In genomic region chr3:8596706-8597514, GRCh38 we compare ENCODE assay signal across 16 cellular contexts. TPM values are rescaled to one million over a fixed set of nuclear protein-coding genes. Genes with fewer than 3 reads are reported as not detected.
DNase-seq lines count a peak whose midpoint lies in the region; ATAC-seq, FAIRE-seq and TF ChIP-seq lines count a peak whose summit lies in the region.
"Had no signal": no experiment of that assay in that cellular context is flagged by ENCODE, and none has a peak within 500 bp of the region (broad histone marks: within the 10 kb centered on the region; RNA-seq: fewer than 3 reads in every experiment).

No MANE protein-coding gene starts in this region.

- H2BK15ac ChIP-seq in mesenchymal stem cell (ENCODE audit: low read depth, poor library complexity, severe bottlenecking), result no peak overlapping the region

- no peaks in the 10 kb centered on the region for H3K36me3 ChIP-seq in HepG2 (replicated peaks in 1 of 2; ENCODE audit: control insufficient read depth in 1 of 2, insufficient read depth in 2 of 2, low read length in 2 of 2)
- H3K36me3 ChIP-seq in right lobe of liver, result no peaks in the 10 kb centered on the region
- H3K36me3 ChIP-seq in bronchial epithelial cell (ENCODE audit: control insufficient read depth, insufficient read depth, low read length), result no peaks in the 10 kb centered on the region
- no peaks in the 10 kb centered on the region for H3K36me3 ChIP-seq in smooth muscle cell (ENCODE audit: low read depth)
- H3K36me3 ChIP-seq in mesenchymal stem cell (ENCODE audit: control insufficient read depth in 1 of 2, insufficient read depth in 2 of 2, low read depth in 1 of 2, low read length in 2 of 2), result no peaks in the 10 kb centered on the region

- DNase-seq in HepG2 (ENCODE audit: low spot score) (no peak), right lobe of liver (no peak), bronchial epithelial cell (ENCODE audit: low read depth) (peak; percentile 88), myocyte (ENCODE audit: low read depth) (peak; percentile 57), smooth muscle cell (lab: John Stamatoyannopoulos, UW; ENCODE audit: unreplicated experiment) (no peak), progenitor cell of endocrine pancreas (ENCODE audit: low spot score, unreplicated experiment) (no peak), NCI-H2227 (lab: John Stamatoyannopoulos, UW; ENCODE audit: unreplicated experiment) (no peak), mesenchymal stem cell (no peak)
- DNase-seq: CD8-positive, alpha-beta memory T cell; GM23248; KBM-7; NCI-H1048; NCI-H146; NCI-H2107; NCI-H774 had no signal

- no peak overlapping the region for H3K4me3 Mint-ChIP-seq in progenitor cell of endocrine pancreas (ENCODE audit: low read depth)
- H3K4me3 Mint-ChIP-seq: CD8-positive, alpha-beta memory T cell had no signal

- in situ Hi-C loops in HepG2 (cut with HindIII; ENCODE audit: extremely low pct_ligation_motif_present, low pct_unique_long_range_greater_than_20kb), result no loop called here

- no peak overlapping the region for H2AFZ ChIP-seq in HepG2 (ENCODE audit: low read length)
- H2AFZ ChIP-seq in smooth muscle cell (ENCODE audit: low read depth), result no peak overlapping the region
- no peak overlapping the region for H2AFZ ChIP-seq in mesenchymal stem cell (ENCODE audit: low read depth, low read length)
- H2AFZ ChIP-seq: GM23248 had no signal

- H3F3A ChIP-seq in smooth muscle cell (ENCODE audit: low read depth), result no peaks in the 10 kb centered on the region

- no peak overlapping the region for H2BK12ac ChIP-seq in mesenchymal stem cell (ENCODE audit: low read length in 2 of 2)

- H3K27ac Mint-ChIP-seq in progenitor cell of endocrine pancreas, result no peak overlapping the region
- H3K27ac Mint-ChIP-seq: CD8-positive, alpha-beta memory T cell had no signal

- H2BK5ac ChIP-seq in mesenchymal stem cell (ENCODE audit: low read depth, low read length, poor library complexity, severe bottlenecking), result no peak overlapping the region

- intact Hi-C loops in HepG2 (cut with micrococcal nuclease; ENCODE audit: unreplicated experiment), result no loop called here
- intact Hi-C loops in right lobe of liver (cut with DNase I), result no loop called here

- H3K14ac ChIP-seq in mesenchymal stem cell (ENCODE audit: low read length in 2 of 2), result no peak overlapping the region

- H3K18ac ChIP-seq in mesenchymal stem cell (ENCODE audit: low read depth in 1 of 2, low read length in 2 of 2), result no peak overlapping the region

- H3K27ac ChIP-seq in HepG2 (ENCODE audit: extremely low read length, insufficient read depth, low read length), result no peak overlapping the region
- H3K27ac ChIP-seq in right lobe of liver, result no peak overlapping the region
- H3K27ac ChIP-seq in smooth muscle cell (ENCODE audit: low read depth), result no peak overlapping the region
- H3K27ac ChIP-seq in mesenchymal stem cell (ENCODE audit: low read length, poor library complexity, severe bottlenecking), result no peak overlapping the region
- H3K27ac ChIP-seq: GM23248 had no signal

- TF ChIP-seq POLR2A in HepG2 (IDR thresholded peaks at IDR 0.05; ENCODE audit: insufficient read depth in 1 of 2, low read depth in 2 of 2, low read length in 2 of 2) (no peak), right lobe of liver (IDR thresholded peaks at IDR 0.05) (no peak)

- no peaks in the 10 kb centered on the region for H3K9me3 Mint-ChIP-seq in progenitor cell of endocrine pancreas (ENCODE audit: low read depth)
- H3K9me3 Mint-ChIP-seq: CD8-positive, alpha-beta memory T cell had no signal

- 47% methylated on average over 13 of the region's 14 CpGs for WGBS in HepG2 (ENCODE audit: low lambda C conversion rate)
- 27% methylated on average over 2 of the region's 14 CpGs for WGBS in right lobe of liver (ENCODE audit: insufficient coverage, low coverage, low lambda C conversion rate, missing lambda C conversion rate)
- 79% methylated on average over 14 of the region's 14 CpGs for WGBS in smooth muscle cell (ENCODE audit: low lambda C conversion rate)
- WGBS in mesenchymal stem cell, result 82% methylated on average over 13 of the region's 14 CpGs

- CTCF ChIA-PET in HepG2 (lab: Yijun Ruan, JAX; ENCODE audit: low intra/inter-chr PET ratio, low total read pairs), result no interaction called here

- no peak overlapping the region for H4K91ac ChIP-seq in mesenchymal stem cell (ENCODE audit: low read length)

- no peak overlapping the region for H3K4me3 ChIP-seq in HepG2 (replicated peaks in 1 of 3; ENCODE audit: insufficient read depth in 1 of 3, low read depth in 2 of 3, low read length in 3 of 3)
- no peak overlapping the region for H3K4me3 ChIP-seq in right lobe of liver
- no peak overlapping the region for H3K4me3 ChIP-seq in bronchial epithelial cell (ENCODE audit: low read depth, low read length)
- H3K4me3 ChIP-seq in smooth muscle cell, result no peak overlapping the region
- H3K4me3 ChIP-seq in mesenchymal stem cell (ENCODE audit: insufficient read depth in 1 of 2, low read depth in 1 of 2, low read length in 2 of 2), result no peak overlapping the region
- H3K4me3 ChIP-seq: GM23248 had no signal

- no peaks in the 10 kb centered on the region for H3K79me1 ChIP-seq in mesenchymal stem cell (replicated peaks; ENCODE audit: low read length, poor library complexity, severe bottlenecking)

- H3K9me3 ChIP-seq in HepG2 (ENCODE audit: low read length) (no peaks in the 10 kb centered on the region), right lobe of liver (no peaks in the 10 kb centered on the region), smooth muscle cell (replicated peaks; ENCODE audit: low read depth) (no peaks in the 10 kb centered on the region), mesenchymal stem cell (ENCODE audit: control insufficient read depth, low read length) (no peaks in the 10 kb centered on the region)

- no peak overlapping the region for H2AK5ac ChIP-seq in mesenchymal stem cell (ENCODE audit: low read length, severe bottlenecking)

- no peak for ATAC-seq in HepG2
- no peak for ATAC-seq in right lobe of liver

- H3K4me1 Mint-ChIP-seq in progenitor cell of endocrine pancreas (ENCODE audit: low read depth), result peaks cover 4% of the 10 kb centered on the region
- H3K4me1 Mint-ChIP-seq: CD8-positive, alpha-beta memory T cell had no signal

- H3K36me3 Mint-ChIP-seq in progenitor cell of endocrine pancreas (ENCODE audit: insufficient read depth), result no peaks in the 10 kb centered on the region
- H3K36me3 Mint-ChIP-seq: CD8-positive, alpha-beta memory T cell had no signal

- H4K8ac ChIP-seq in mesenchymal stem cell (ENCODE audit: low read length), result no peak overlapping the region

- no peak overlapping the region for H2BK120ac ChIP-seq in mesenchymal stem cell (ENCODE audit: low read depth, low read length)

- POLR2A ChIA-PET in HepG2 (lab: Yijun Ruan, JAX), result no interaction called here

- H3K4me2 ChIP-seq in HepG2 (ENCODE audit: low read depth, low read length), result no peak overlapping the region
- H3K4me2 ChIP-seq in smooth muscle cell, result peak overlapping the region; percentile 36
- H3K4me2 ChIP-seq in mesenchymal stem cell (ENCODE audit: low read length, poor library complexity, severe bottlenecking), result no peak overlapping the region

- no peak for TF ChIP-seq CTCF in HepG2 (CRISPR knock-in tag; IDR thresholded peaks at IDR 0.05)
- TF ChIP-seq CTCF in right lobe of liver (IDR thresholded peaks at IDR 0.05), result no peak
- TF ChIP-seq CTCF in bronchial epithelial cell (IDR thresholded peaks at IDR 0.05; ENCODE audit: insufficient read depth, low read length, severe bottlenecking), result no peak
- TF ChIP-seq CTCF in smooth muscle cell (IDR thresholded peaks at IDR 0.05; ENCODE audit: borderline replicate concordance, insufficient read depth, poor library complexity, severe bottlenecking), result no peak
- TF ChIP-seq CTCF in progenitor cell of endocrine pancreas (IDR thresholded peaks at IDR 0.05; ENCODE audit: unreplicated experiment), result no peak

- no peak for TF ChIP-seq RAD21 in HepG2 (CRISPR knock-in tag; IDR thresholded peaks at IDR 0.05)

- H3K4ac ChIP-seq in mesenchymal stem cell (ENCODE audit: low read depth in 1 of 2, low read length in 2 of 2), result no peak overlapping the region

- no peak overlapping the region for H3K23ac ChIP-seq in mesenchymal stem cell (ENCODE audit: low read length in 2 of 2)

- no peak for TF ChIP-seq EP300 in HepG2 (IDR thresholded peaks at IDR 0.05; ENCODE audit: low read depth in 2 of 2, low read length in 2 of 2)
- no peak for TF ChIP-seq EP300 in HepG2 (CRISPR knock-in tag; IDR thresholded peaks at IDR 0.05; ENCODE audit: borderline replicate concordance)

- FAIRE-seq in HepG2 (lab: Jason Lieb, UNC) (no peak), bronchial epithelial cell (lab: Jason Lieb, UNC) (no peak)
- FAIRE-seq: HTR-8/SVneo had no signal

- peaks cover 15% of the 10 kb centered on the region for H3K4me1 ChIP-seq in HepG2 (ENCODE audit: insufficient read depth, low read length)
- H3K4me1 ChIP-seq in right lobe of liver, result peaks cover 0 to 3% (median 0%) of the 10 kb centered on the region in 4 donors
- peaks cover 3% of the 10 kb centered on the region for H3K4me1 ChIP-seq in smooth muscle cell (ENCODE audit: low read depth)
- H3K4me1 ChIP-seq in mesenchymal stem cell (ENCODE audit: control insufficient read depth, insufficient read depth, low read depth, low read length), result peaks cover 5% of the 10 kb centered on the region

- H4K20me1 ChIP-seq in HepG2 (ENCODE audit: insufficient read depth, low read length) (no peaks in the 10 kb centered on the region), smooth muscle cell (ENCODE audit: low read depth) (no peaks in the 10 kb centered on the region)

- no peak overlapping the region for H3K9ac ChIP-seq in HepG2 (ENCODE audit: insufficient read depth, low read depth, low read length)
- no peak overlapping the region for H3K9ac ChIP-seq in smooth muscle cell (ENCODE audit: low read depth)
- H3K9ac ChIP-seq in mesenchymal stem cell (ENCODE audit: low read length), result no peak overlapping the region
- H3K9ac ChIP-seq: GM23248 had no signal

- H3K27me3 Mint-ChIP-seq in progenitor cell of endocrine pancreas, result peaks cover 7% of the 10 kb centered on the region

- BruUV-seq in HepG2 (replicated peaks; lab: Mats Ljungman, UMichigan), result no TSS peak

- no peaks in the 10 kb centered on the region for H3K79me2 ChIP-seq in HepG2 (ENCODE audit: insufficient read depth, low read length)
- H3K79me2 ChIP-seq in smooth muscle cell (ENCODE audit: low read depth), result no peaks in the 10 kb centered on the region

- H3K27me3 ChIP-seq in HepG2 (ENCODE audit: control insufficient read depth in 1 of 2, insufficient read depth in 2 of 2, low read length in 2 of 2) (peaks cover 3 to 7% of the 10 kb centered on the region in 2 experiments; a peak in 3 of 5 replicates), right lobe of liver (no peaks in the 10 kb centered on the region), bronchial epithelial cell (ENCODE audit: control insufficient read depth, insufficient read depth, low read length) (no peaks in the 10 kb centered on the region), smooth muscle cell (ENCODE audit: low read depth) (no peaks in the 10 kb centered on the region), mesenchymal stem cell (ENCODE audit: control insufficient read depth in 1 of 2, insufficient read depth in 1 of 2, low read length in 2 of 2) (no peaks in the 10 kb centered on the region)

RNA-seq across cellular contexts. Expression of gene SSUH2, which starts 47.7 kb away (rescaled TPM):
- total RNA-seq in HepG2 (2016; rRNA removed; fragmentation: Illumina TruSeq; extraction: Trizol) (36.2 and 38.1 TPM in 2 replicates), right lobe of liver (1 to 10 TPM in 4 of 6 experiments, under 1 TPM in 1, not detected in 1; 0.09 to 2.0 (median 1.1) TPM), bronchial epithelial cell (0.13 and 0.26 TPM in 2 replicates), myocyte (0.05 and 0.16 TPM in 2 replicates), smooth muscle cell (0.09 TPM in 1 of 2 replicates, not detected in the other), progenitor cell of endocrine pancreas (0.57 and 0.62 TPM in 2 replicates)
- 18.7 and 20.4 TPM in 2 replicates for total RNA-seq in HepG2 (2016; cell fraction: cytosol; rRNA removed; fragmentation: Illumina TruSeq; extraction: Trizol; ENCODE audit: low read depth)
- total RNA-seq in HepG2 (2016; cell fraction: insoluble cytoplasmic fraction; rRNA removed; fragmentation: Illumina TruSeq; extraction: Trizol), result 34.9 and 39.3 TPM in 2 replicates
- 36.1 and 39.1 TPM in 2 replicates for total RNA-seq in HepG2 (2016; cell fraction: membrane; rRNA removed; fragmentation: Illumina TruSeq; extraction: Trizol)
- total RNA-seq in HepG2 (2016; cell fraction: nucleus; rRNA removed; fragmentation: Illumina TruSeq; extraction: Trizol), result 27.0 and 32.8 TPM in 2 replicates
- polyA plus RNA-seq in HepG2 (2011; rRNA removed) (125 and 136 TPM in 2 replicates), smooth muscle cell (not detected in 2 replicates)
- 88.0 and 109 TPM in 2 replicates for polyA plus RNA-seq in HepG2 (2011; cell fraction: cytosol; rRNA removed)
- 335 and 419 TPM in 2 replicates for polyA plus RNA-seq in HepG2 (2011; cell fraction: nucleus; rRNA removed)
- polyA plus RNA-seq in HepG2 (2012), result 46.9 and 59.9 TPM in 2 replicates
- 25.2 and 30.9 TPM in 2 replicates for polyA plus RNA-seq in HepG2 (2016; cell fraction: cytosol; fragmentation: Illumina TruSeq; extraction: Trizol; ENCODE audit: low read depth)
- polyA plus RNA-seq in HepG2 (2016; cell fraction: insoluble cytoplasmic fraction; fragmentation: Illumina TruSeq; extraction: Trizol; ENCODE audit: low read depth), result 49.3 and 54.5 TPM in 2 replicates
- 43.5 and 51.8 TPM in 2 replicates for polyA plus RNA-seq in HepG2 (2016; cell fraction: membrane; fragmentation: Illumina TruSeq; extraction: Trizol; ENCODE audit: low read depth)
- polyA plus RNA-seq in HepG2 (2016; cell fraction: nucleus; fragmentation: Illumina TruSeq; extraction: Trizol; ENCODE audit: insufficient read depth, low read depth), result 77.3 and 79.0 TPM in 2 replicates
- 2.2 and 130 TPM in 2 replicates for polyA minus RNA-seq in HepG2 (2011; rRNA and poly(A)+ RNA removed; ENCODE audit: low replicate concordance)
- polyA minus RNA-seq in HepG2 (2011; cell fraction: cytosol; rRNA and poly(A)+ RNA removed), result 39.6 and 44.4 TPM in 2 replicates
- 64.2 and 69.1 TPM in 2 replicates for polyA minus RNA-seq in HepG2 (2011; cell fraction: nucleus; rRNA and poly(A)+ RNA removed)
- polyA plus RNA-seq in myocyte (2012), result 0.13 TPM
- polyA plus RNA-seq in mesenchymal stem cell (2013, experiment 1 of 2), result 0.03 TPM
- not detected for polyA plus RNA-seq in mesenchymal stem cell (2013, experiment 2 of 2)
- total RNA-seq: CD8-positive, alpha-beta memory T cell had no signal
- polyA plus RNA-seq: CD8-positive, alpha-beta memory T cell had no signal

Comparison
In these comparisons a context has a peak if more than half of its experiments do, and no peak if none do; other contexts are left out.
1. RNA of gene SSUH2, which starts 47.7 kb away (total RNA-seq): 18.7 to 39.3 TPM in HepG2; 0.09 to 2.0 TPM in right lobe of liver, 0.57 to 0.62 TPM in progenitor cell of endocrine pancreas, 0.13 to 0.26 TPM in bronchial epithelial cell, 0.09 TPM in smooth muscle cell and 0.05 to 0.16 TPM in myocyte; every median in the first group is over 4 times any median in the second.
2. DNase-seq: peak in bronchial epithelial cell (single experiment) and myocyte (single experiment); none in HepG2 (single experiment), right lobe of liver (0 of 3), smooth muscle cell (single experiment), progenitor cell of endocrine pancreas (single experiment), NCI-H2227 (single experiment) and mesenchymal stem cell (single experiment).